In the genomic region with DNA sequence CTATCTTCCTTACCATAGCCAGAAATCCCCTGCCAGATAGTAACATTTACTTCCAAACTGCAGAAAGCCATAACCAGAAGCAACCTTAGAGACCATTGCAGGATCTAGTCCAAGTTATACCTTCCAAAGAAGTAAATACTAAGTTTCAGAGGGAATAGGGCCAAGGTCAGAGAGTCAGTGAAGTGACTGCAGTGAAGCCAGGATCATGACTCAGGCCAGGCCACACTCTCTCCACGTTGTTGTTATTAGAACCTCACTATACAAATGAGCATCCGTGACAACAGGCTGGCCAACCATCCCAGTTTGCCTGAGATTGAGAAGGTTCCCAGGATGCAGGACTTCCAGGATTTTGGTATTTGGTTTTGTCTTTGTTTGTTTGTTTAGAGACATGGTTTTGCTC, we compare ENCODE assay signal across 16 cellular contexts.
"Had no signal": no experiment of that assay in that cellular context is flagged by ENCODE, and none has a peak within 500 bp of the region (broad histone marks: within the 10 kb centered on the region; RNA-seq: fewer than 3 reads in every experiment).

No MANE protein-coding gene starts in this region.

- H3K27ac Mint-ChIP-seq: activated CD8-positive, alpha-beta memory T cell treated with anti-CD3 and anti-CD28 coated beads, Interleukin-2, amount 10 ng/mL, durations not matched to agents 7 days and 5 days; mesothelial cell of epicardium; stimulated activated effector memory CD8-positive, alpha-beta T cell treated with anti-CD3 and anti-CD28 coated beads, Interleukin-12 subunit alpha, Interleukin-12 subunit beta, amount 100 ng/mL, for 72 hours had no signal

- H3K9me3 ChIP-seq: neutrophil, thyroid gland had no signal

- H3K4me3 Mint-ChIP-seq: activated CD8-positive, alpha-beta memory T cell treated with anti-CD3 and anti-CD28 coated beads, Interleukin-2, amount 10 ng/mL, durations not matched to agents 7 days and 5 days; mesothelial cell of epicardium; stimulated activated effector memory CD8-positive, alpha-beta T cell treated with anti-CD3 and anti-CD28 coated beads, Interleukin-12 subunit alpha, Interleukin-12 subunit beta, amount 100 ng/mL, for 72 hours had no signal

- H3K27me3 Mint-ChIP-seq: activated CD8-positive, alpha-beta memory T cell treated with anti-CD3 and anti-CD28 coated beads, Interleukin-2, amount 10 ng/mL, durations not matched to agents 7 days and 5 days had no signal

- DNase-seq: activated CD4-positive, alpha-beta T cell treated with anti-CD3 and anti-CD28 coated beads, Interleukin-2, amount 50 U/mL, for 4 hours; activated CD8-positive, alpha-beta memory T cell treated with anti-CD3 and anti-CD28 coated beads, Interleukin-2, amount 10 ng/mL, durations not matched to agents 7 days and 5 days; activated effector memory CD4-positive, alpha-beta T cell treated with anti-CD3 and anti-CD28 coated beads, Interleukin-2, amount 50 U/mL, for 16 hours; activated T-cell treated with anti-CD3 and anti-CD28 coated beads, Interleukin-2, amount 50 U/mL, for 1 hour; dermis blood vessel endothelial cell; heart right ventricle; left colon; stimulated activated CD4-positive, alpha-beta T cell treated with anti-CD3 and anti-CD28 coated beads, Interleukin-12 subunit alpha, Interleukin-12 subunit beta, amount 100 ng/mL, for 4 hours; T-helper 9 cell; thyroid gland had no signal

- ATAC-seq: activated CD4-positive, CD25-positive, alpha-beta regulatory T cell treated with anti-CD3 and anti-CD28 coated beads, Interleukin-2, amount 50 U/mL, for 24 hours; activated CD8-positive, alpha-beta memory T cell treated with anti-CD3 and anti-CD28 coated beads, Interleukin-2, amount 10 ng/mL, durations not matched to agents 7 days and 5 days; heart right ventricle; left colon; stimulated activated effector memory CD8-positive, alpha-beta T cell treated with anti-CD3 and anti-CD28 coated beads, Interleukin-12 subunit alpha, Interleukin-12 subunit beta, amount 100 ng/mL, for 72 hours had no signal

- H3K9me3 Mint-ChIP-seq: stimulated activated effector memory CD8-positive, alpha-beta T cell treated with anti-CD3 and anti-CD28 coated beads, Interleukin-12 subunit alpha, Interleukin-12 subunit beta, amount 100 ng/mL, for 72 hours had no signal

- H3K4me1 Mint-ChIP-seq: mesothelial cell of epicardium had no signal

- H3K4me3 ChIP-seq: heart right ventricle, lung, thyroid gland had no signal

- H3K4me1 ChIP-seq: thyroid gland had no signal

- H3K27ac ChIP-seq: epithelial cell of prostate, heart right ventricle, neutrophil, thyroid gland had no signal
